Comparison of ENCODE assay signal across 1 cellular context in the genomic region with DNA sequence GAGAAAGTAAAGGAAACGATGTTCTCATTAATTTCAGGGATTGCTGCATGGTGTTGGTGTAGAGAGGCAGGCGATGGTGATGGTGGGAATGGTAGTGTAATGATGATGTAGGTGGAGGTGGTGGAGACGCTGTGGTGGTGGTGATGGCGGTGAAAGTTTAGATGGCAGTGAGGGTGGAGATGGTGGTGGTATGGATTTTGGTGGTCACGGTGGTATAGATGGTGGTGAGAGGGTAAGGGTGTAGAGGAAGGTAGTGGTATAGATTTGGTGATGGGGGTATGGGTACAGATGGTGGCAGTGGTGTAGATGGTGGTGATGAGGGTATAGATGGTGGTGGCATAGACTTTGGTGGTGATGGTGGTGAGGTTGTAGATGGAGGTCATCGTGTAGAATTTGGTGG.
TF ChIP-seq lines count a peak whose summit lies in the region.

No MANE protein-coding gene starts in this region.

TF ChIP-seq in H1, 55 proteins besides CTCF, POLR2A, EP300 and RAD21:
- TF ChIP-seq SP2 (IDR thresholded peaks at IDR 0.05; ENCODE audit: low read length) (no peak), HDAC2 (IDR thresholded peaks at IDR 0.05; ENCODE audit: borderline replicate concordance in 1 of 2, low read depth in 2 of 2, low read length in 2 of 2) (no peak), CHD2 (IDR thresholded peaks at IDR 0.05; ENCODE audit: low read length) (no peak), RFX5 (IDR thresholded peaks at IDR 0.05; ENCODE audit: borderline replicate concordance, low read depth, low read length) (no peak), SRF (IDR thresholded peaks at IDR 0.05; ENCODE audit: low read depth, low read length) (no peak), NRF1 (IDR thresholded peaks at IDR 0.05; ENCODE audit: low read depth, low read length) (no peak), EZH2 (IDR thresholded peaks at IDR 0.05; ENCODE audit: low read depth, low read length, severe bottlenecking) (no peak), CBX8 (IDR thresholded peaks at IDR 0.05; ENCODE audit: borderline replicate concordance, low read depth, low read length) (no peak), RBBP5 (IDR thresholded peaks at IDR 0.05; ENCODE audit: borderline replicate concordance, low read depth, low read length) (no peak), BRCA1 (IDR thresholded peaks at IDR 0.05; ENCODE audit: low read depth, low read length) (no peak), CBX5 (IDR thresholded peaks at IDR 0.05; ENCODE audit: low read depth, low read length) (no peak)
- TF ChIP-seq, protein P1, sequence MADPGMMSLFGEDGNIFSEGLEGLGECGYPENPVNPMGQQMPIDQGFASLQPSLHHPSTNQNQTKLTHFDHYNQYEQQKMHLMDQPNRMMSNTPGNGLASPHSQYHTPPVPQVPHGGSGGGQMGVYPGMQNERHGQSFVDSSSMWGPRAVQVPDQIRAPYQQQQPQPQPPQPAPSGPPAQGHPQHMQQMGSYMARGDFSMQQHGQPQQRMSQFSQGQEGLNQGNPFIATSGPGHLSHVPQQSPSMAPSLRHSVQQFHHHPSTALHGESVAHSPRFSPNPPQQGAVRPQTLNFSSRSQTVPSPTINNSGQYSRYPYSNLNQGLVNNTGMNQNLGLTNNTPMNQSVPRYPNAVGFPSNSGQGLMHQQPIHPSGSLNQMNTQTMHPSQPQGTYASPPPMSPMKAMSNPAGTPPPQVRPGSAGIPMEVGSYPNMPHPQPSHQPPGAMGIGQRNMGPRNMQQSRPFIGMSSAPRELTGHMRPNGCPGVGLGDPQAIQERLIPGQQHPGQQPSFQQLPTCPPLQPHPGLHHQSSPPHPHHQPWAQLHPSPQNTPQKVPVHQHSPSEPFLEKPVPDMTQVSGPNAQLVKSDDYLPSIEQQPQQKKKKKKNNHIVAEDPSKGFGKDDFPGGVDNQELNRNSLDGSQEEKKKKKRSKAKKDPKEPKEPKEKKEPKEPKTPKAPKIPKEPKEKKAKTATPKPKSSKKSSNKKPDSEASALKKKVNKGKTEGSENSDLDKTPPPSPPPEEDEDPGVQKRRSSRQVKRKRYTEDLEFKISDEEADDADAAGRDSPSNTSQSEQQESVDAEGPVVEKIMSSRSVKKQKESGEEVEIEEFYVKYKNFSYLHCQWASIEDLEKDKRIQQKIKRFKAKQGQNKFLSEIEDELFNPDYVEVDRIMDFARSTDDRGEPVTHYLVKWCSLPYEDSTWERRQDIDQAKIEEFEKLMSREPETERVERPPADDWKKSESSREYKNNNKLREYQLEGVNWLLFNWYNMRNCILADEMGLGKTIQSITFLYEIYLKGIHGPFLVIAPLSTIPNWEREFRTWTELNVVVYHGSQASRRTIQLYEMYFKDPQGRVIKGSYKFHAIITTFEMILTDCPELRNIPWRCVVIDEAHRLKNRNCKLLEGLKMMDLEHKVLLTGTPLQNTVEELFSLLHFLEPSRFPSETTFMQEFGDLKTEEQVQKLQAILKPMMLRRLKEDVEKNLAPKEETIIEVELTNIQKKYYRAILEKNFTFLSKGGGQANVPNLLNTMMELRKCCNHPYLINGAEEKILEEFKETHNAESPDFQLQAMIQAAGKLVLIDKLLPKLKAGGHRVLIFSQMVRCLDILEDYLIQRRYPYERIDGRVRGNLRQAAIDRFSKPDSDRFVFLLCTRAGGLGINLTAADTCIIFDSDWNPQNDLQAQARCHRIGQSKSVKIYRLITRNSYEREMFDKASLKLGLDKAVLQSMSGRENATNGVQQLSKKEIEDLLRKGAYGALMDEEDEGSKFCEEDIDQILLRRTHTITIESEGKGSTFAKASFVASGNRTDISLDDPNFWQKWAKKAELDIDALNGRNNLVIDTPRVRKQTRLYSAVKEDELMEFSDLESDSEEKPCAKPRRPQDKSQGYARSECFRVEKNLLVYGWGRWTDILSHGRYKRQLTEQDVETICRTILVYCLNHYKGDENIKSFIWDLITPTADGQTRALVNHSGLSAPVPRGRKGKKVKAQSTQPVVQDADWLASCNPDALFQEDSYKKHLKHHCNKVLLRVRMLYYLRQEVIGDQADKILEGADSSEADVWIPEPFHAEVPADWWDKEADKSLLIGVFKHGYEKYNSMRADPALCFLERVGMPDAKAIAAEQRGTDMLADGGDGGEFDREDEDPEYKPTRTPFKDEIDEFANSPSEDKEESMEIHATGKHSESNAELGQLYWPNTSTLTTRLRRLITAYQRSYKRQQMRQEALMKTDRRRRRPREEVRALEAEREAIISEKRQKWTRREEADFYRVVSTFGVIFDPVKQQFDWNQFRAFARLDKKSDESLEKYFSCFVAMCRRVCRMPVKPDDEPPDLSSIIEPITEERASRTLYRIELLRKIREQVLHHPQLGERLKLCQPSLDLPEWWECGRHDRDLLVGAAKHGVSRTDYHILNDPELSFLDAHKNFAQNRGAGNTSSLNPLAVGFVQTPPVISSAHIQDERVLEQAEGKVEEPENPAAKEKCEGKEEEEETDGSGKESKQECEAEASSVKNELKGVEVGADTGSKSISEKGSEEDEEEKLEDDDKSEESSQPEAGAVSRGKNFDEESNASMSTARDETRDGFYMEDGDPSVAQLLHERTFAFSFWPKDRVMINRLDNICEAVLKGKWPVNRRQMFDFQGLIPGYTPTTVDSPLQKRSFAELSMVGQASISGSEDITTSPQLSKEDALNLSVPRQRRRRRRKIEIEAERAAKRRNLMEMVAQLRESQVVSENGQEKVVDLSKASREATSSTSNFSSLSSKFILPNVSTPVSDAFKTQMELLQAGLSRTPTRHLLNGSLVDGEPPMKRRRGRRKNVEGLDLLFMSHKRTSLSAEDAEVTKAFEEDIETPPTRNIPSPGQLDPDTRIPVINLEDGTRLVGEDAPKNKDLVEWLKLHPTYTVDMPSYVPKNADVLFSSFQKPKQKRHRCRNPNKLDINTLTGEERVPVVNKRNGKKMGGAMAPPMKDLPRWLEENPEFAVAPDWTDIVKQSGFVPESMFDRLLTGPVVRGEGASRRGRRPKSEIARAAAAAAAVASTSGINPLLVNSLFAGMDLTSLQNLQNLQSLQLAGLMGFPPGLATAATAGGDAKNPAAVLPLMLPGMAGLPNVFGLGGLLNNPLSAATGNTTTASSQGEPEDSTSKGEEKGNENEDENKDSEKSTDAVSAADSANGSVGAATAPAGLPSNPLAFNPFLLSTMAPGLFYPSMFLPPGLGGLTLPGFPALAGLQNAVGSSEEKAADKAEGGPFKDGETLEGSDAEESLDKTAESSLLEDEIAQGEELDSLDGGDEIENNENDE (IDR thresholded peaks at IDR 0.05; ENCODE audit: insufficient replicate concordance, low read length): no peak
TF ChIP-seq in H1: peak in this region for 0.
